Comparison of ENCODE assay signal across 13 cellular contexts in genomic region chr7:120738816-120739215, GRCh38.
DNase-seq lines count a peak whose midpoint lies in the region; ATAC-seq, FAIRE-seq and TF ChIP-seq lines count a peak whose summit lies in the region.
"Had no signal": no experiment of that assay in that cellular context is flagged by ENCODE, and none has a peak within 500 bp of the region (broad histone marks: within the 10 kb centered on the region; RNA-seq: fewer than 3 reads in every experiment).

No MANE protein-coding gene starts in this region.

- peak overlapping the region; percentile 6; the same call in 1 of the 2 replicates for H3K4me2 ChIP-seq in GM23338
- H3K4me2 ChIP-seq in H1 (ENCODE audit: insufficient read depth in 1 of 2, low read depth in 2 of 2, low read length in 2 of 2) = no peak overlapping the region
- H3K4me2 ChIP-seq: BLaER1 had no signal

- no peaks in the 10 kb centered on the region for H3K27me3 Mint-ChIP-seq in GM23338 (ENCODE audit: insufficient read depth, low read depth, poor library complexity)
- peaks cover 5% of the 10 kb centered on the region for H3K27me3 Mint-ChIP-seq in activated T-cell treated with anti-CD3 and anti-CD28 coated beads, Interleukin-2, amount 50 U/mL, for 72 hours (ENCODE audit: low read depth)

- TF ChIP-seq EP300 in H1 (IDR thresholded peaks at IDR 0.05; ENCODE audit: borderline replicate concordance in 1 of 2, low read depth in 2 of 2, low read length in 2 of 2) = no peak

- no peak overlapping the region for H3K14ac ChIP-seq in H1 (ENCODE audit: insufficient read length)

- peak; percentile 19 for FAIRE-seq in H1 (lab: Jason Lieb, UNC)
- FAIRE-seq: HTR-8/SVneo had no signal

- no peak for TF ChIP-seq POLR2A in H1 (IDR thresholded peaks at IDR 0.05; ENCODE audit: control extremely low read depth in 1 of 2, low read depth in 2 of 2, low read length in 2 of 2)

- DNase-seq in GM23338 (ENCODE audit: low spot score) (peak; percentile 33), NCI-H748 (lab: John Stamatoyannopoulos, UW; ENCODE audit: unreplicated experiment) (peak; percentile 43), H1 (ENCODE audit: low read depth in 1 of 2, low spot score in 2 of 2) (no peak), amniotic stem cell (lab: John Stamatoyannopoulos, UW) (no peak)
- DNase-seq in activated T-cell treated with anti-CD3 and anti-CD28 coated beads, Interleukin-2, amount 50 U/mL, for 72 hours = no peak
- DNase-seq: DMS 273 treated with DMSO at 0.1 percent for 48 hours, EL, MG63, T-helper 9 cell had no signal

- TF ChIP-seq CTCF in GM23338 (conservative IDR thresholded peaks at IDR 0.05; ENCODE audit: low read depth in 2 of 2) (no peak), H1 (IDR thresholded peaks at IDR 0.05; ENCODE audit: control extremely low read depth in 1 of 3, insufficient read depth in 1 of 3, low read depth in 1 of 3, low read length in 3 of 3) (no peak)

- 67% methylated on average over 3 of the region's 3 CpGs; no CpG with 5 or more reads in 1 of the 2 experiments for WGBS in H1 (ENCODE audit: extremely low coverage in 1 of 2, insufficient coverage in 1 of 2, insufficient read length in 1 of 2, insufficient replicate concordance in 2 of 2, low coverage in 1 of 2, low lambda C conversion rate in 2 of 2, missing lambda C conversion rate in 1 of 2), 2 experiments

- H3K27ac ChIP-seq in GM23338 (ENCODE audit: low read depth) = no peak overlapping the region
- peak overlapping the region; percentile 48; the same call in 1 of the 2 replicates for H3K27ac ChIP-seq in HUES6 (ENCODE audit: low read depth, low read length)
- no peak overlapping the region for H3K27ac ChIP-seq in H1 (ENCODE audit: low read depth, low read length)
- H3K27ac ChIP-seq: BLaER1 had no signal

- H2BK15ac ChIP-seq in H1 (ENCODE audit: low read length) = no peak overlapping the region

- no peaks in the 10 kb centered on the region for H3F3A ChIP-seq in GM23338 (replicated peaks; ENCODE audit: low read depth)

- H2BK5ac ChIP-seq in H1 (ENCODE audit: low read depth, low read length) = no peak overlapping the region

- H3K23ac ChIP-seq in H1 (ENCODE audit: insufficient read length) = no peak overlapping the region

- no peaks in the 10 kb centered on the region for H3K79me1 ChIP-seq in H1 (ENCODE audit: low read depth, low read length)

- POLR2A ChIA-PET in H1 (lab: Charles Lee; ENCODE audit: partially characterized antibody) = no interaction called here

- peaks cover 56% of the 10 kb centered on the region for H3K4me1 Mint-ChIP-seq in GM23338
- H3K4me1 Mint-ChIP-seq in activated T-cell treated with anti-CD3 and anti-CD28 coated beads, Interleukin-2, amount 50 U/mL, for 72 hours (ENCODE audit: low read depth) = no peaks in the 10 kb centered on the region

- no peaks in the 10 kb centered on the region for H3K9me2 ChIP-seq in GM23338 (ENCODE audit: insufficient read depth)

- H3K9ac ChIP-seq in HUES6 (ENCODE audit: low read length) (no peak overlapping the region), H1 (replicated peaks in 1 of 4; ENCODE audit: extremely low read depth in 1 of 4, low read depth in 3 of 4, low read length in 3 of 4) (no peak overlapping the region)
- H3K9ac ChIP-seq: BLaER1 had no signal

- no peak overlapping the region for H2BK12ac ChIP-seq in H1 (ENCODE audit: low read depth, low read length)

- H3K4me3 Mint-ChIP-seq in GM23338 = no peak overlapping the region
- no peak overlapping the region for H3K4me3 Mint-ChIP-seq in activated T-cell treated with anti-CD3 and anti-CD28 coated beads, Interleukin-2, amount 50 U/mL, for 72 hours

- no peak for TF ChIP-seq RAD21 in H1 (IDR thresholded peaks at IDR 0.05 in 1 of 2, conservative IDR thresholded peaks at IDR 0.05 in 1 of 2; ENCODE audit: low read depth in 2 of 2, low read length in 2 of 2)

- H3K23me2 ChIP-seq in H1 (ENCODE audit: low read depth, low read length) = no peaks in the 10 kb centered on the region; the same call in 1 of the 2 replicates

- H4K91ac ChIP-seq in H1 (replicated peaks; ENCODE audit: insufficient read length, low read length) = no peak overlapping the region

- no peak overlapping the region for H3K18ac ChIP-seq in H1 (ENCODE audit: extremely low read depth, low read length)

- no peaks in the 10 kb centered on the region for H3K9me3 Mint-ChIP-seq in GM23338
- H3K9me3 Mint-ChIP-seq in activated T-cell treated with anti-CD3 and anti-CD28 coated beads, Interleukin-2, amount 50 U/mL, for 72 hours = no peaks in the 10 kb centered on the region

- no peaks in the 10 kb centered on the region for H3K9me3 ChIP-seq in HUES6 (ENCODE audit: control insufficient read depth, insufficient read depth, low read depth, low read length)
- H3K9me3 ChIP-seq in H1 (ENCODE audit: insufficient read depth in 2 of 2, low read depth in 1 of 2, low read length in 1 of 2) = no peaks in the 10 kb centered on the region
- H3K9me3 ChIP-seq: BLaER1, MG63 had no signal

- H2AK5ac ChIP-seq in H1 (ENCODE audit: low read depth, low read length) = no peak overlapping the region

- H3K36me3 ChIP-seq in GM23338 (ENCODE audit: insufficient read depth) = no peaks in the 10 kb centered on the region
- H3K36me3 ChIP-seq in HUES6 (ENCODE audit: control insufficient read depth, insufficient read depth, low read length) = no peaks in the 10 kb centered on the region
- H3K36me3 ChIP-seq in H1 (ENCODE audit: control insufficient read depth in 2 of 4, insufficient read depth in 4 of 4, low read length in 3 of 4) = no peaks in the 10 kb centered on the region
- H3K36me3 ChIP-seq: BLaER1, MG63 had no signal

- CTCF ChIA-PET in H1 (lab: Charles Lee; ENCODE audit: partially characterized antibody) = interaction anchor here (1.2 to 3.2 kb wide), 2 partner anchors 13 to 27 kb away, joined by 3 to 19 read pairs; no protein-coding TSS in a partner anchor

- no peaks in the 10 kb centered on the region for H4K20me1 ChIP-seq in GM23338 (replicated peaks; ENCODE audit: insufficient read depth)
- no peaks in the 10 kb centered on the region for H4K20me1 ChIP-seq in H1 (replicated peaks in 1 of 2; ENCODE audit: control insufficient read depth in 1 of 2, insufficient read depth in 2 of 2, low read length in 2 of 2)
- H4K20me1 ChIP-seq: BLaER1 had no signal

- peak overlapping the region; percentile 91 for H3K27ac Mint-ChIP-seq in GM23338
- no peak overlapping the region for H3K27ac Mint-ChIP-seq in activated T-cell treated with anti-CD3 and anti-CD28 coated beads, Interleukin-2, amount 50 U/mL, for 72 hours

- no peaks in the 10 kb centered on the region for H3K79me2 ChIP-seq in GM23338 (replicated peaks; ENCODE audit: insufficient read depth)
- no peaks in the 10 kb centered on the region for H3K79me2 ChIP-seq in H1 (ENCODE audit: control insufficient read depth in 1 of 2, insufficient read depth in 2 of 2, low read length in 2 of 2)

- H3K4me3 ChIP-seq in GM23338 (no peak overlapping the region), HUES6 (ENCODE audit: low read depth, low read length) (no peak overlapping the region), H1 (ENCODE audit: extremely low read depth in 1 of 4, insufficient read depth in 2 of 4, low read depth in 3 of 4, low read length in 4 of 4) (no peak overlapping the region)
- H3K4me3 ChIP-seq: BLaER1, MG63 had no signal

- H2AFZ ChIP-seq in GM23338 = no peak overlapping the region; the same call in 1 of the 2 replicates
- peak overlapping the region; percentile 2; the same call in 1 of the 2 replicates for H2AFZ ChIP-seq in H1 (ENCODE audit: low read length)

- no peak overlapping the region for H4K5ac ChIP-seq in H1 (ENCODE audit: insufficient read length, low read depth, low read length)

- ATAC-seq in GM23338 (no peak), GM21529 (IDR thresholded peaks at IDR 0.05; ENCODE audit: unreplicated experiment) (no peak)
- no peak for ATAC-seq in activated T-cell treated with anti-CD3 and anti-CD28 coated beads, Interleukin-2, amount 50 U/mL, for 72 hours (replicated peaks in 1 of 2)

- no peak overlapping the region for H2BK20ac ChIP-seq in H1 (ENCODE audit: low read length)

- no peak overlapping the region for H2BK120ac ChIP-seq in H1 (replicated peaks; ENCODE audit: low read depth, low read length)

- H3K27me3 ChIP-seq in GM23338 (ENCODE audit: insufficient read depth) = no peaks in the 10 kb centered on the region
- no peaks in the 10 kb centered on the region for H3K27me3 ChIP-seq in HUES6 (ENCODE audit: control insufficient read depth, insufficient read depth, low read length)
- no peaks in the 10 kb centered on the region for H3K27me3 ChIP-seq in H1 (replicated peaks in 1 of 4; ENCODE audit: control insufficient read depth in 3 of 4, extremely low read depth in 1 of 4, insufficient read depth in 3 of 4, low read length in 3 of 4)
- H3K27me3 ChIP-seq: BLaER1, MG63 had no signal

- no peaks in the 10 kb centered on the region for H3K36me3 Mint-ChIP-seq in GM23338 (ENCODE audit: low read depth)
- H3K36me3 Mint-ChIP-seq in activated T-cell treated with anti-CD3 and anti-CD28 coated beads, Interleukin-2, amount 50 U/mL, for 72 hours (ENCODE audit: insufficient read depth in 2 of 2) = no peaks in the 10 kb centered on the region

- H3K4ac ChIP-seq in H1 (replicated peaks; ENCODE audit: insufficient read length, low read depth, low read length) = no peak overlapping the region

- H3K4me1 ChIP-seq in GM23338 (ENCODE audit: insufficient read depth) (peaks cover 34% of the 10 kb centered on the region), HUES6 (ENCODE audit: control insufficient read depth, insufficient read depth, low read length) (peaks cover 24% of the 10 kb centered on the region), H1 (replicated peaks in 1 of 4; ENCODE audit: control insufficient read depth in 3 of 4, insufficient read depth in 4 of 4, low read length in 3 of 4) (peaks cover 0 to 5% (median 2%) of the 10 kb centered on the region in 4 experiments; a peak in 3 of 7 replicates)
- H3K4me1 ChIP-seq: BLaER1 had no signal

- no peak overlapping the region for H3K56ac ChIP-seq in H1 (replicated peaks; ENCODE audit: insufficient read length, low read depth, low read length)

- H4K8ac ChIP-seq in H1 (ENCODE audit: extremely low read depth, insufficient read depth, low read length) = no peak overlapping the region

TF ChIP-seq in GM23338, 12 proteins besides CTCF, POLR2A, EP300 and RAD21 (continues in another document):
- no peak for TF ChIP-seq JUNB (IDR thresholded peaks at IDR 0.05; ENCODE audit: unreplicated experiment)
- no peak for TF ChIP-seq EZH2 (IDR thresholded peaks at IDR 0.05; ENCODE audit: low read depth, unreplicated experiment)

TF ChIP-seq in H1, 55 proteins besides CTCF, POLR2A, EP300 and RAD21 (continues in another document):
- TF ChIP-seq BACH1 (IDR thresholded peaks at IDR 0.05; ENCODE audit: low read length) (peak; percentile 41; the same call in 1 of the 2 replicates), JUND (IDR thresholded peaks at IDR 0.05; ENCODE audit: low read length) (no peak), PHF8 (conservative IDR thresholded peaks at IDR 0.05; ENCODE audit: low read depth, low read length) (no peak), ATF3 (IDR thresholded peaks at IDR 0.05; ENCODE audit: insufficient read depth, low read depth, low read length) (no peak), CHD2 (IDR thresholded peaks at IDR 0.05; ENCODE audit: low read length) (no peak), MAFK (IDR thresholded peaks at IDR 0.05; ENCODE audit: low read depth, low read length) (peak; percentile 64)

Comparison
In these comparisons a context has a peak if more than half of its experiments do, and no peak if none do; other contexts are left out.
1. DNase-seq: peak in GM23338 (single experiment) and NCI-H748 (single experiment); none in H1 (0 of 2), activated T-cell treated with anti-CD3 and anti-CD28 coated beads, Interleukin-2, amount 50 U/mL, for 72 hours (0 of 2) and amniotic stem cell (single experiment).